ENCODE assay signal across 10 cellular contexts in the genomic region with DNA sequence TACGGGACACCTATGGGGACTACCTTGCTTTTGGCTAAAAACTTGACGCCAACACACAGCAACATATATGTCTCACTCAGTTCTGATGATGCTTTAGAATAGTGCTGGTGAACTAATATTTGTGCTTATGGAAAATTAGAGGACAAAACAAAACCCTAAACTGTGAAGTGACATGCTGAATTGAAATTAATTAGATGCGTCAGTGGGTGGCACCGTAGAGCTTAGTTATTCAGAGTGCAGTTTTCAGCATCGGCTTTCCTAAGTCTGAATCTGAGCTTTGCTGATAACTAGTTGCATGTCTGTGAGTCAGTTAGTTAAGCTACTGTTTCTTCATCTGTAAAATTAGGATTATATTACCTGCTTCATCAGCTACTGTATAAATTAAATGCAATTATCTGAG.
A peak's percentile ranks its signal among the peaks of the same experiment; 100 is the strongest.
DNase-seq lines count a peak whose midpoint lies in the region; ATAC-seq, FAIRE-seq and TF ChIP-seq lines count a peak whose summit lies in the region.
"Had no signal": no experiment of that assay in that cellular context is flagged by ENCODE, and none has a peak within 500 bp of the region (broad histone marks: within the 10 kb centered on the region; RNA-seq: fewer than 3 reads in every experiment).

No MANE protein-coding gene starts in this region.

- no peaks in the 10 kb centered on the region for H3K27me3 Mint-ChIP-seq in neural crest cell (ENCODE audit: low read depth)
- H3K27me3 Mint-ChIP-seq: stimulated activated naive CD8-positive, alpha-beta T cell treated with anti-CD3 and anti-CD28 coated beads, Interleukin-15, Interleukin-2, amounts not matched to agents 100 ng/mL and 50 ng/mL, for 24 hours had no signal

- H3K36me3 Mint-ChIP-seq in neural crest cell (ENCODE audit: low read depth): no peaks in the 10 kb centered on the region

- ATAC-seq in GM18498 (IDR thresholded peaks at IDR 0.05; ENCODE audit: unreplicated experiment) (peak; percentile 75), HG03432 (IDR thresholded peaks at IDR 0.05; ENCODE audit: unreplicated experiment) (peak; percentile 79), HG02981 (IDR thresholded peaks at IDR 0.05; ENCODE audit: unreplicated experiment) (no peak)

- H3K4me1 Mint-ChIP-seq in neural crest cell: peaks cover 12% of the 10 kb centered on the region

- TF ChIP-seq POLR2A in GM12891 (IDR thresholded peaks at IDR 0.05; ENCODE audit: low read depth, low read length): no peak

- FAIRE-seq in GM12891 (lab: Jason Lieb, UNC): no peak

- no peaks in the 10 kb centered on the region for H3K9me3 Mint-ChIP-seq in neural crest cell

- no peak overlapping the region for H3K4me3 Mint-ChIP-seq in neural crest cell
- H3K4me3 Mint-ChIP-seq: stimulated activated naive CD8-positive, alpha-beta T cell treated with anti-CD3 and anti-CD28 coated beads, Interleukin-15, Interleukin-2, amounts not matched to agents 100 ng/mL and 50 ng/mL, for 24 hours had no signal

- no peak overlapping the region for H3K27ac Mint-ChIP-seq in neural crest cell (ENCODE audit: unreplicated experiment)
- H3K27ac Mint-ChIP-seq: stimulated activated naive CD8-positive, alpha-beta T cell treated with anti-CD3 and anti-CD28 coated beads, Interleukin-15, Interleukin-2, amounts not matched to agents 100 ng/mL and 50 ng/mL, for 24 hours had no signal

- DNase-seq in astrocyte of the hippocampus (ENCODE audit: low read depth, low spot score): peak; percentile 27
- DNase-seq in neural crest cell (ENCODE audit: low read depth, low spot score): no peak
- no peak for DNase-seq in NCI-H2196 treated with DMSO at 0.1 percent for 48 hours (lab: John Stamatoyannopoulos, UW; ENCODE audit: unreplicated experiment)
- no peak for DNase-seq in GM12891 (ENCODE audit: insufficient read length, low spot score)
- DNase-seq in DMS114 treated with DMSO at 0.1 percent for 48 hours (lab: John Stamatoyannopoulos, UW; ENCODE audit: unreplicated experiment): no peak
- DNase-seq: NCI-H146 had no signal

- TF ChIP-seq CTCF in neural crest cell (conservative IDR thresholded peaks at IDR 0.05): peak; percentile 48

TF ChIP-seq in GM12891, 5 proteins besides CTCF, POLR2A, EP300 and RAD21:
- TF ChIP-seq POU2F2 (IDR thresholded peaks at IDR 0.05; ENCODE audit: low read depth, low read length) (no peak), SPI1 (IDR thresholded peaks at IDR 0.05; ENCODE audit: low read depth, low read length) (no peak), POLR2AphosphoS5 (IDR thresholded peaks at IDR 0.05; ENCODE audit: low read depth, low read length) (no peak), TAF1 (IDR thresholded peaks at IDR 0.05; ENCODE audit: low read depth, low read length) (no peak), PAX5 (IDR thresholded peaks at IDR 0.05; ENCODE audit: insufficient read depth, low read length, severe bottlenecking) (no peak)
